25 cellular contexts compared by ENCODE assay signal in the genomic region with DNA sequence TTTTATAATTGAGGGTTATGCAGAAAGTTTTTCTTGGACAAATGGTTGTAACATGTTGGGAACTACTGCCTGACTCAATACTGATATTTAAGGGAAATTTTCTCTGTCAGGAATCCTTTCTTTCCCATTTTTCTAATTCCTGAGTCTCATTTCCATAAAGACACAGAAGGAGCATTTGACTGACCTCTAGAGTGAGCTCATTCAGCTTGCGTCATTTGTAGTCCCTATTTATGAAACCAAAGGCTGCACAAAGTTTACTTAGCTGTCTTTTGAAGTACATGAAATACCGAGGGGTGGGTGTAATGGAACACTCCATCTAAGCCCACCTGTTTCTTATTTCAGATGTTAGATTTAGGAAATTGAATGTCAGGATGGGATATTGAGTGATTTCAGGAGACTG.
A peak's percentile ranks its signal among the peaks of the same experiment; 100 is the strongest.
DNase-seq lines count a peak whose midpoint lies in the region; ATAC-seq, FAIRE-seq and TF ChIP-seq lines count a peak whose summit lies in the region.
"Had no signal": no experiment of that assay in that cellular context is flagged by ENCODE, and none has a peak within 500 bp of the region (broad histone marks: within the 10 kb centered on the region; RNA-seq: fewer than 3 reads in every experiment).

No MANE protein-coding gene starts in this region.

- H2AK5ac ChIP-seq in IMR-90 (ENCODE audit: low read depth, low read length): no peak overlapping the region
- H2AK5ac ChIP-seq in mesendoderm (ENCODE audit: low read length): no peak overlapping the region

- H3K9ac ChIP-seq in IMR-90 (ENCODE audit: low read depth, low read length) (no peak overlapping the region), mesendoderm (ENCODE audit: low read length) (no peak overlapping the region)
- H3K9ac ChIP-seq: neural progenitor cell had no signal

- no CpG with 5 or more reads among the region's 2 CpGs for WGBS in IMR-90 (ENCODE audit: extremely low coverage in 2 of 2, insufficient read length in 1 of 2), 2 experiments
- no CpG with 5 or more reads among the region's 2 CpGs for WGBS in mesendoderm (ENCODE audit: extremely low coverage, insufficient coverage, low lambda C conversion rate)

- H2AK9ac ChIP-seq in IMR-90 (replicated peaks; ENCODE audit: low read depth, low read length, poor library complexity): no peak overlapping the region

- H3K36me3 ChIP-seq in IMR-90 (ENCODE audit: control insufficient read depth, insufficient read depth, low read length): no peaks in the 10 kb centered on the region
- H3K36me3 ChIP-seq in bronchial epithelial cell (ENCODE audit: control insufficient read depth, insufficient read depth, low read length): no peaks in the 10 kb centered on the region
- no peaks in the 10 kb centered on the region for H3K36me3 ChIP-seq in mesendoderm (ENCODE audit: control insufficient read depth, insufficient read depth, low read length)
- H3K36me3 ChIP-seq: adrenal gland, gastroesophageal sphincter, MG63, neural progenitor cell, Peyer's patch had no signal

- H4K20me1 ChIP-seq in IMR-90 (ENCODE audit: insufficient read depth, low read length): no peaks in the 10 kb centered on the region

- H3K4ac ChIP-seq in IMR-90 (ENCODE audit: low read depth, low read length) (no peak overlapping the region), mesendoderm (ENCODE audit: low read depth, low read length) (no peak overlapping the region)

- H4K8ac ChIP-seq in IMR-90 (ENCODE audit: low read depth in 2 of 2, low read length in 2 of 2): no peak overlapping the region
- no peak overlapping the region for H4K8ac ChIP-seq in mesendoderm (ENCODE audit: low read depth, low read length)

- no peaks in the 10 kb centered on the region for H3K9me1 ChIP-seq in IMR-90 (ENCODE audit: insufficient read depth, low read length)

- H3K14ac ChIP-seq in IMR-90 (replicated peaks; ENCODE audit: low read depth, low read length): no peak overlapping the region

- no peak overlapping the region for H2AFZ ChIP-seq in IMR-90 (replicated peaks; ENCODE audit: low read length, poor library complexity)
- H2AFZ ChIP-seq: neural progenitor cell had no signal

- dilution Hi-C loops in IMR-90 (cut with HindIII; ENCODE audit: low sequenced_read_pairs, unreplicated experiment): no loop called here

- POLR2A ChIA-PET in IMR-90 (lab: Charles Lee; ENCODE audit: unreplicated experiment): no interaction called here

- in situ Hi-C loops in IMR-90 (cut with MboI; ENCODE audit: low sequenced_read_pairs): no loop called here

- H3K4me1 ChIP-seq in IMR-90 (ENCODE audit: control insufficient read depth, insufficient read depth, low read length) (no peaks in the 10 kb centered on the region), mesendoderm (ENCODE audit: control insufficient read depth, low read depth, low read length) (no peaks in the 10 kb centered on the region)
- H3K4me1 ChIP-seq: adrenal gland, gastroesophageal sphincter, neural progenitor cell, Peyer's patch, psoas muscle had no signal

- H3K27me3 ChIP-seq in IMR-90 (ENCODE audit: control insufficient read depth, insufficient read depth, low read length) (no peaks in the 10 kb centered on the region), bronchial epithelial cell (ENCODE audit: control insufficient read depth, insufficient read depth, low read length) (no peaks in the 10 kb centered on the region), mesendoderm (ENCODE audit: insufficient read depth, low read length, poor library complexity) (no peaks in the 10 kb centered on the region)
- H3K27me3 ChIP-seq: adrenal gland, gastroesophageal sphincter, MG63, neural progenitor cell, Peyer's patch had no signal

- no peak overlapping the region for H3K4me2 ChIP-seq in IMR-90 (ENCODE audit: low read depth, low read length)
- H3K4me2 ChIP-seq in mesendoderm (ENCODE audit: low read length): no peak overlapping the region
- H3K4me2 ChIP-seq: neural progenitor cell had no signal

- H3K23ac ChIP-seq in IMR-90 (ENCODE audit: low read depth, low read length): no peak overlapping the region
- no peak overlapping the region for H3K23ac ChIP-seq in mesendoderm (ENCODE audit: low read length)

- no peak for FAIRE-seq in bronchial epithelial cell (lab: Jason Lieb, UNC)
- FAIRE-seq: islet of Langerhans had no signal

- H4K91ac ChIP-seq in IMR-90 (ENCODE audit: insufficient read depth, low read depth, low read length): no peak overlapping the region

- intact Hi-C loops in IMR-90 (cut with micrococcal nuclease): no loop called here

- DNase-seq in IMR-90: peak; percentile 71
- DNase-seq in bronchial epithelial cell (ENCODE audit: low read depth): peak; percentile 15
- DNase-seq in fibroblast of the conjunctiva (ENCODE audit: low read depth): peak; percentile 31
- peak; percentile 40 for DNase-seq in stromal cell of bone marrow (ENCODE audit: low read depth)
- no peak for DNase-seq in mesendoderm
- no peak for DNase-seq in NCI-H69 (lab: John Stamatoyannopoulos, UW)
- no peak for DNase-seq in NCI-H1930 (lab: John Stamatoyannopoulos, UW)
- DNase-seq: activated CD4-positive, CD25-positive, alpha-beta regulatory T cell treated with anti-CD3 and anti-CD28 coated beads, Interleukin-2, amount 50 U/mL, for 72 hours; activated naive CD4-positive, alpha-beta T cell; adrenal gland; caudate nucleus; CD8-positive, alpha-beta memory T cell; hypothalamus; MG63; mucosa of descending colon; NCI-H1436 treated with DMSO at 0.1 percent for 48 hours; Peyer's patch; psoas muscle; stimulated activated CD4-positive, alpha-beta T cell treated with anti-CD3 and anti-CD28 coated beads, Interleukin-1b, Interleukin-23, amount 100 ng/mL, for 48 hours; T-helper 1 cell had no signal

- H3K79me1 ChIP-seq in IMR-90 (ENCODE audit: low read depth in 1 of 2, low read length in 2 of 2) (no peaks in the 10 kb centered on the region), mesendoderm (ENCODE audit: low read length) (no peaks in the 10 kb centered on the region)

- H4K5ac ChIP-seq in IMR-90 (ENCODE audit: low read depth, low read length) (no peak overlapping the region), mesendoderm (ENCODE audit: low read length) (no peak overlapping the region)

- H3K4me3 ChIP-seq in IMR-90 (ENCODE audit: insufficient read depth, low read depth, low read length): no peak overlapping the region
- no peak overlapping the region for H3K4me3 ChIP-seq in bronchial epithelial cell (ENCODE audit: low read depth, low read length)
- no peak overlapping the region for H3K4me3 ChIP-seq in mesendoderm (ENCODE audit: low read length)
- H3K4me3 ChIP-seq: adrenal gland, gastroesophageal sphincter, MG63, mucosa of descending colon, neural progenitor cell, Peyer's patch, psoas muscle, skin epidermis had no signal

- H2BK15ac ChIP-seq in IMR-90 (ENCODE audit: low read depth, low read length) (no peak overlapping the region), mesendoderm (replicated peaks; ENCODE audit: low read depth) (no peak overlapping the region)

- no peak overlapping the region for H2BK5ac ChIP-seq in IMR-90 (ENCODE audit: low read depth, low read length, poor library complexity, severe bottlenecking)
- H2BK5ac ChIP-seq in mesendoderm (ENCODE audit: low read length): no peak overlapping the region

- H2BK120ac ChIP-seq in IMR-90 (ENCODE audit: low read depth, low read length): no peak overlapping the region
- no peak overlapping the region for H2BK120ac ChIP-seq in mesendoderm (ENCODE audit: low read depth, low read length)

- H3K79me2 ChIP-seq in mesendoderm (ENCODE audit: control insufficient read depth, insufficient read depth, low read length): no peaks in the 10 kb centered on the region

- H3K56ac ChIP-seq in IMR-90 (ENCODE audit: extremely low read depth, insufficient read depth, low read length) (no peak overlapping the region), mesendoderm (ENCODE audit: low read length) (no peak overlapping the region)

- H3K18ac ChIP-seq in IMR-90 (ENCODE audit: low read depth, low read length) (no peak overlapping the region), mesendoderm (ENCODE audit: low read length) (no peak overlapping the region)

- CTCF ChIA-PET in IMR-90 (lab: Yijun Ruan, JAX): no interaction called here

- no TSS peak for BruUV-seq in IMR-90 (replicated peaks; lab: Mats Ljungman, UMichigan)

- ATAC-seq in IMR-90 (ENCODE audit: low read depth) (peak; percentile 57), HG03354 (IDR thresholded peaks at IDR 0.05; ENCODE audit: poor library complexity, severe bottlenecking, unreplicated experiment) (no peak)
- ATAC-seq: gastroesophageal sphincter, mucosa of descending colon, psoas muscle had no signal

- TF ChIP-seq CTCF in IMR-90 (conservative IDR thresholded peaks at IDR 0.05; ENCODE audit: low read depth, low read length): no peak
- TF ChIP-seq CTCF in bronchial epithelial cell (IDR thresholded peaks at IDR 0.05; ENCODE audit: insufficient read depth, low read length, severe bottlenecking): no peak

- H3K27ac ChIP-seq in IMR-90 (ENCODE audit: insufficient read depth, low read length) (no peak overlapping the region), mesendoderm (ENCODE audit: low read depth, low read length) (no peak overlapping the region)
- H3K27ac ChIP-seq: adrenal gland, gastroesophageal sphincter, neural progenitor cell, Peyer's patch, psoas muscle, skin epidermis had no signal

- TF ChIP-seq RAD21 in IMR-90 (IDR thresholded peaks at IDR 0.05; ENCODE audit: low read length): no peak

- no peak overlapping the region for H2BK20ac ChIP-seq in IMR-90 (ENCODE audit: low read depth, low read length)

- no peaks in the 10 kb centered on the region for H3K9me3 ChIP-seq in IMR-90 (ENCODE audit: control insufficient read depth, insufficient read depth, low read length)
- H3K9me3 ChIP-seq: gastroesophageal sphincter, MG63, mucosa of descending colon, Peyer's patch, psoas muscle had no signal

- no peak for TF ChIP-seq POLR2A in IMR-90 (IDR thresholded peaks at IDR 0.05; ENCODE audit: low read depth, low read length)

TF ChIP-seq in IMR-90, 13 proteins besides CTCF, POLR2A, EP300 and RAD21:
- TF ChIP-seq MAZ (IDR thresholded peaks at IDR 0.05; ENCODE audit: borderline replicate concordance, low read depth, low read length) (no peak), CEBPB (IDR thresholded peaks at IDR 0.05; ENCODE audit: low read depth, low read length) (peak; percentile 52; the same call in 1 of the 2 replicates), SMC3 (IDR thresholded peaks at IDR 0.05; ENCODE audit: low read depth, low read length) (no peak)
- TF ChIP-seq, protein P1, sequence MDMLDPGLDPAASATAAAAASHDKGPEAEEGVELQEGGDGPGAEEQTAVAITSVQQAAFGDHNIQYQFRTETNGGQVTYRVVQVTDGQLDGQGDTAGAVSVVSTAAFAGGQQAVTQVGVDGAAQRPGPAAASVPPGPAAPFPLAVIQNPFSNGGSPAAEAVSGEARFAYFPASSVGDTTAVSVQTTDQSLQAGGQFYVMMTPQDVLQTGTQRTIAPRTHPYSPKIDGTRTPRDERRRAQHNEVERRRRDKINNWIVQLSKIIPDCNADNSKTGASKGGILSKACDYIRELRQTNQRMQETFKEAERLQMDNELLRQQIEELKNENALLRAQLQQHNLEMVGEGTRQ (IDR thresholded peaks at IDR 0.05; ENCODE audit: low read depth, low read length): no peak

Comparison
In these comparisons a context has a peak if more than half of its experiments do, and no peak if none do; other contexts are left out.
1. DNase-seq: peak in IMR-90 (single experiment), bronchial epithelial cell (single experiment), fibroblast of the conjunctiva (single experiment) and stromal cell of bone marrow (single experiment); none in mesendoderm (single experiment), NCI-H69 (single experiment) and NCI-H1930 (0 of 2).